Comparison of ENCODE assay signal across 12 cellular contexts in genomic region chr3:99825239-99825638, GRCh38. TPM values are rescaled to one million over a fixed set of nuclear protein-coding genes. Genes with fewer than 3 reads are reported as not detected.
A peak's percentile ranks its signal among the peaks of the same experiment; 100 is the strongest.
DNase-seq lines count a peak whose midpoint lies in the region; ATAC-seq, FAIRE-seq and TF ChIP-seq lines count a peak whose summit lies in the region.
"Had no signal": no experiment of that assay in that cellular context is flagged by ENCODE, and none has a peak within 500 bp of the region (broad histone marks: within the 10 kb centered on the region; RNA-seq: fewer than 3 reads in every experiment).

No MANE protein-coding gene starts in this region.

- TF ChIP-seq POLR2A in H54 (IDR thresholded peaks at IDR 0.05; ENCODE audit: low read depth, low read length) = no peak

- ATAC-seq in foreskin keratinocyte (peak; percentile 63), GM19328 (IDR thresholded peaks at IDR 0.05; ENCODE audit: unreplicated experiment) (no peak)

- H3K27ac ChIP-seq in foreskin keratinocyte = no peak overlapping the region
- H3K27ac ChIP-seq: thoracic aorta had no signal

- H3K4me1 ChIP-seq in foreskin keratinocyte = peaks cover 9% of the 10 kb centered on the region

- no peak for TF ChIP-seq CTCF in foreskin keratinocyte (conservative IDR thresholded peaks at IDR 0.05)

- H3K27me3 ChIP-seq in foreskin keratinocyte = no peaks in the 10 kb centered on the region

- FAIRE-seq in H54 (lab: Jason Lieb, UNC) = peak; percentile 92

- DNase-seq in AG08396 (ENCODE audit: low spot score) (peak; percentile 9), H54 (ENCODE audit: insufficient read length, low spot score) (peak; percentile 19), SW480 (ENCODE audit: low spot score) (peak; percentile 14), foreskin keratinocyte (peak in 1 of 2 donors; percentile 46), NOMO-1 treated with dmso at 0.1 percent for 144 hours (lab: John Stamatoyannopoulos, UW; ENCODE audit: unreplicated experiment) (no peak), T-helper 1 cell (no peak)
- no peak for DNase-seq in activated effector memory CD4-positive, alpha-beta T cell treated with anti-CD3 and anti-CD28 coated beads, Interleukin-2, amount 50 U/mL, for 16 hours
- DNase-seq: anterior cingulate cortex; islet precursor cell; stimulated activated CD4-positive, alpha-beta T cell treated with anti-CD3 and anti-CD28 coated beads, Interleukin-2, amount 100 ng/mL, for 48 hours had no signal

RNA-seq across cellular contexts. Expression of gene CMSS1, which starts 7.6 kb away (rescaled TPM):
- total RNA-seq in foreskin keratinocyte = 49.9 and 57.8 TPM in 2 replicates
- 58.5 and 66.9 TPM in 2 replicates for polyA plus RNA-seq in foreskin keratinocyte

Comparison
In these comparisons a context has a peak if more than half of its experiments do, and no peak if none do; other contexts are left out.
1. DNase-seq: peak in AG08396 (single experiment), H54 (single experiment) and SW480 (single experiment); none in NOMO-1 treated with dmso at 0.1 percent for 144 hours (single experiment), activated effector memory CD4-positive, alpha-beta T cell treated with anti-CD3 and anti-CD28 coated beads, Interleukin-2, amount 50 U/mL, for 16 hours (single experiment) and T-helper 1 cell (0 of 5).